ENCODE assay signal across 18 cellular contexts in the genomic region with DNA sequence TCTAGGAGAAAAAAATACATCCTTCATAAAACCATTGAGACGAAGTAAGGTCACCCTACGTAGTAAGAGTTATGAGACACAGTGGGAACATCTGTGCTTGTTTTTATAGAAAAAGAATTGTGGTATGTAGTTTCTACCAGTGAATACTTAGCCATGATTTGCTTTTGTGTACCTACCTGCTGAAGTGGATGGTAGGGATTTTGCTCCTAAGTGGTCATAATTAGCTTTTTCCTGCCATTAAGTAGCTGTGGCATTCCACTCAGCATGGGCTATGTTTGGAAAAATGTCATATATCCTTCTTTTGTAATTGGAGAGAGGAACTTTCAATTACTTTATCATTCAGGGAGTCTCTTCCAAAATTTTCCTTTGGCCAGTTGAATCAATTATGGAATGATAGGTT.
DNase-seq lines count a peak whose midpoint lies in the region; ATAC-seq and TF ChIP-seq lines count a peak whose summit lies in the region.
"Had no signal": no experiment of that assay in that cellular context is flagged by ENCODE, and none has a peak within 500 bp of the region (broad histone marks: within the 10 kb centered on the region; RNA-seq: fewer than 3 reads in every experiment).

No MANE protein-coding gene starts in this region.

- POLR2A ChIA-PET in HEK293T (lab: Yijun Ruan, JAX), result no interaction called here

- peak overlapping the region; percentile 87 for H3K27ac Mint-ChIP-seq in activated naive CD8-positive, alpha-beta T cell
- H3K27ac Mint-ChIP-seq in activated naive CD8-positive, alpha-beta T cell treated with anti-CD3 and anti-CD28 coated beads, Interleukin-2, amount 50 U/mL, for 24 hours, result no peak overlapping the region
- peak overlapping the region; percentile 17 for H3K27ac Mint-ChIP-seq in chondrocyte (ENCODE audit: unreplicated experiment)
- peak overlapping the region; percentile 55 for H3K27ac Mint-ChIP-seq in stimulated activated memory B cell treated with anti-CD40 and anti-IgM and Interleukin-4, amounts not matched to agents 10 μg/mL and 1 μg/mL and 100 μg/mL, for 72 hours
- H3K27ac Mint-ChIP-seq: stimulated activated naive CD8-positive, alpha-beta T cell treated with anti-CD3 and anti-CD28 coated beads, Interleukin-15, amount 100 ng/mL, for 72 hours had no signal

- peaks cover 53% of the 10 kb centered on the region for H3K4me1 Mint-ChIP-seq in activated naive CD8-positive, alpha-beta T cell (ENCODE audit: low read depth)
- H3K4me1 Mint-ChIP-seq in activated naive CD8-positive, alpha-beta T cell treated with anti-CD3 and anti-CD28 coated beads, Interleukin-2, amount 50 U/mL, for 24 hours, result peaks cover 40% of the 10 kb centered on the region
- peaks cover 28% of the 10 kb centered on the region for H3K4me1 Mint-ChIP-seq in chondrocyte (ENCODE audit: low read depth)
- H3K4me1 Mint-ChIP-seq in stimulated activated memory B cell treated with anti-CD40 and anti-IgM and Interleukin-4, amounts not matched to agents 10 μg/mL and 1 μg/mL and 100 μg/mL, for 72 hours, result peaks cover 20% of the 10 kb centered on the region

- peaks cover 26% of the 10 kb centered on the region for H3K36me3 Mint-ChIP-seq in activated naive CD8-positive, alpha-beta T cell
- peaks cover 79% of the 10 kb centered on the region for H3K36me3 Mint-ChIP-seq in activated naive CD8-positive, alpha-beta T cell treated with anti-CD3 and anti-CD28 coated beads, Interleukin-2, amount 50 U/mL, for 24 hours (ENCODE audit: low read depth)
- peaks cover 43% of the 10 kb centered on the region for H3K36me3 Mint-ChIP-seq in chondrocyte (ENCODE audit: low read depth)
- H3K36me3 Mint-ChIP-seq in stimulated activated memory B cell treated with anti-CD40 and anti-IgM and Interleukin-4, amounts not matched to agents 10 μg/mL and 1 μg/mL and 100 μg/mL, for 72 hours, result peaks cover 73% of the 10 kb centered on the region

- H3K9me3 Mint-ChIP-seq in activated naive CD8-positive, alpha-beta T cell (ENCODE audit: low read depth), result no peaks in the 10 kb centered on the region
- peaks cover 8% of the 10 kb centered on the region for H3K9me3 Mint-ChIP-seq in activated naive CD8-positive, alpha-beta T cell treated with anti-CD3 and anti-CD28 coated beads, Interleukin-2, amount 50 U/mL, for 24 hours
- H3K9me3 Mint-ChIP-seq in chondrocyte (ENCODE audit: low read depth), result peaks cover 5% of the 10 kb centered on the region
- H3K9me3 Mint-ChIP-seq in stimulated activated memory B cell treated with anti-CD40 and anti-IgM and Interleukin-4, amounts not matched to agents 10 μg/mL and 1 μg/mL and 100 μg/mL, for 72 hours, result no peaks in the 10 kb centered on the region

- H3K4me3 ChIP-seq in dorsolateral prefrontal cortex, result no peak overlapping the region
- H3K4me3 ChIP-seq: mucosa of descending colon, skin epidermis, tibial nerve had no signal

- no peaks in the 10 kb centered on the region for H3K27me3 ChIP-seq in dorsolateral prefrontal cortex
- H3K27me3 ChIP-seq: neutrophil, tibial nerve had no signal

- TF ChIP-seq CTCF in chondrocyte (IDR thresholded peaks at IDR 0.05) (no peak), dorsolateral prefrontal cortex (IDR thresholded peaks at IDR 0.05 in 54 of 56, conservative IDR thresholded peaks at IDR 0.05 in 2 of 56; ENCODE audit: low read depth in 1 of 56, partially characterized antibody in 56 of 56) (no peak)

- intact Hi-C loops in dorsolateral prefrontal cortex (cut with DNase I), result no loop called here

- no peak overlapping the region for H3K4me3 Mint-ChIP-seq in activated naive CD8-positive, alpha-beta T cell
- H3K4me3 Mint-ChIP-seq in activated naive CD8-positive, alpha-beta T cell treated with anti-CD3 and anti-CD28 coated beads, Interleukin-2, amount 50 U/mL, for 24 hours, result no peak overlapping the region
- no peak overlapping the region for H3K4me3 Mint-ChIP-seq in chondrocyte (ENCODE audit: unreplicated experiment)
- no peak overlapping the region for H3K4me3 Mint-ChIP-seq in stimulated activated memory B cell treated with anti-CD40 and anti-IgM and Interleukin-4, amounts not matched to agents 10 μg/mL and 1 μg/mL and 100 μg/mL, for 72 hours
- H3K4me3 Mint-ChIP-seq: stimulated activated naive CD8-positive, alpha-beta T cell treated with anti-CD3 and anti-CD28 coated beads, Interleukin-15, amount 100 ng/mL, for 72 hours had no signal

- CTCF ChIA-PET in HEK293T (lab: Yijun Ruan, JAX), result interaction anchor here (1.3 kb wide), 1 partner anchor 168 kb away, joined by 3 read pairs; no protein-coding TSS in a partner anchor

- no peak for ATAC-seq in activated naive CD8-positive, alpha-beta T cell treated with anti-CD3 and anti-CD28 coated beads, Interleukin-2, amount 50 U/mL, for 24 hours
- no peak for ATAC-seq in stimulated activated memory B cell treated with anti-CD40 and anti-IgM and Interleukin-4, amounts not matched to agents 10 μg/mL and 1 μg/mL and 100 μg/mL, for 72 hours
- ATAC-seq: activated naive CD4-positive, alpha-beta T cell treated with anti-CD3 and anti-CD28 coated beads, Interleukin-2, amount 50 U/mL, for 72 hours; mucosa of descending colon; stimulated activated naive CD8-positive, alpha-beta T cell treated with anti-CD3 and anti-CD28 coated beads, Interleukin-15, amount 100 ng/mL, for 72 hours had no signal

- no peaks in the 10 kb centered on the region for H3K27me3 Mint-ChIP-seq in activated naive CD8-positive, alpha-beta T cell
- H3K27me3 Mint-ChIP-seq in activated naive CD8-positive, alpha-beta T cell treated with anti-CD3 and anti-CD28 coated beads, Interleukin-2, amount 50 U/mL, for 24 hours, result no peaks in the 10 kb centered on the region
- no peaks in the 10 kb centered on the region for H3K27me3 Mint-ChIP-seq in chondrocyte (ENCODE audit: low read depth)
- H3K27me3 Mint-ChIP-seq in stimulated activated memory B cell treated with anti-CD40 and anti-IgM and Interleukin-4, amounts not matched to agents 10 μg/mL and 1 μg/mL and 100 μg/mL, for 72 hours, result no peaks in the 10 kb centered on the region
- H3K27me3 Mint-ChIP-seq: stimulated activated naive CD8-positive, alpha-beta T cell treated with anti-CD3 and anti-CD28 coated beads, Interleukin-15, amount 100 ng/mL, for 72 hours had no signal

- no peak for DNase-seq in activated naive CD8-positive, alpha-beta T cell treated with anti-CD3 and anti-CD28 coated beads, Interleukin-2, amount 50 U/mL, for 24 hours
- DNase-seq in NCI-H2081 (lab: John Stamatoyannopoulos, UW) (peak; percentile 6 to 64), chondrocyte (ENCODE audit: low spot score) (no peak), HEK293T (ENCODE audit: extremely low spot score) (no peak), dorsolateral prefrontal cortex (no peak)
- DNase-seq: DND-41; mucosa of descending colon; NCI-H2171; NCI-H774; OCI-M1; SHP77; stimulated activated naive CD8-positive, alpha-beta T cell treated with anti-CD3 and anti-CD28 coated beads, Interleukin-15, amount 100 ng/mL, for 72 hours had no signal

- peak overlapping the region in 2 of 59 donors; percentile 11 to 42 for H3K27ac ChIP-seq in dorsolateral prefrontal cortex
- H3K27ac ChIP-seq: neutrophil, skin epidermis, tibial nerve had no signal

TF ChIP-seq in HEK293T, 16 proteins besides CTCF, POLR2A, EP300 and RAD21:
- TF ChIP-seq LEF1 (IDR thresholded peaks at IDR 0.05; ENCODE audit: borderline replicate concordance) (no peak), ELF4 (IDR thresholded peaks at IDR 0.05) (no peak), FOXM1 (IDR thresholded peaks at IDR 0.05; ENCODE audit: borderline replicate concordance) (no peak), NFRKB (IDR thresholded peaks at IDR 0.05) (no peak), HDGF (IDR thresholded peaks at IDR 0.05; ENCODE audit: borderline replicate concordance) (no peak), CTBP1 (IDR thresholded peaks at IDR 0.05; ENCODE audit: borderline replicate concordance) (no peak), TARDBP (IDR thresholded peaks at IDR 0.05) (no peak), PKNOX1 (IDR thresholded peaks at IDR 0.05) (no peak)

Comparison
In these comparisons a context has a peak if more than half of its experiments do, and no peak if none do; other contexts are left out.
1. DNase-seq: peak in NCI-H2081 (2 of 2); none in activated naive CD8-positive, alpha-beta T cell treated with anti-CD3 and anti-CD28 coated beads, Interleukin-2, amount 50 U/mL, for 24 hours (single experiment), chondrocyte (single experiment), HEK293T (single experiment) and dorsolateral prefrontal cortex (0 of 10).